In the genomic region with DNA sequence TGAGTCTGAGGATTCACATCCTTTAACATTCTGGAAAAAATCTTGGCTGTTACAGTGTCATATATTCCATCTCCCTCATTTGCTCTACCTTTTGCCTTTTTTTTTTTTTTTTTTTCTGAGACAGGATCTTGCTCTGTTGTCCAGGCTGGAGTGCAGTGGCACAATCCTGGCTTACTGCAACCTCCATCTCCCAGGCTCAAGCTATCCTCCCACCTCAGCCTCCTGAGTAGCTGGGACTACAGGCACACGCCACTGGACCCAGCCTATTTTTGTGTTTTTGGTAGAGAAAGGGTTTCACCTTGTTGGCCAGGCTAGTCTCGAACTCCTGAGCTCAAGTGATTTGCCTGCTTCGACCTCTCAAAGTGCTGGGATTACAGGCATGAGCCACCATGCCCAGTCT, we compare ENCODE assay signal across 5 cellular contexts. TPM values are rescaled to one million over a fixed set of nuclear protein-coding genes. Genes with fewer than 3 reads are reported as not detected.
"Had no signal": no experiment of that assay in that cellular context is flagged by ENCODE, and none has a peak within 500 bp of the region (broad histone marks: within the 10 kb centered on the region; RNA-seq: fewer than 3 reads in every experiment).

No MANE protein-coding gene starts in this region.

RNA-seq across cellular contexts. Expression of a gene that starts 11.8 kb away (rescaled TPM):
- total RNA-seq: bronchial epithelial cell, cerebellum, foreskin keratinocyte had no signal
- polyA plus RNA-seq: foreskin keratinocyte had no signal

RNA-seq across cellular contexts. Expression of a gene that starts 57.9 kb away (rescaled TPM):
- total RNA-seq: activated CD4-positive, alpha-beta memory T cell treated with anti-CD3 and anti-CD28 coated beads for 36 hours; foreskin keratinocyte; T-helper 2 cell treated with Interferon-gamma antibody and Interleukin-4, amounts not matched to agents 100 ng/mL and 5 ng/mL, for 36 hours had no signal
